Comparison of ENCODE assay signal across 22 cellular contexts in genomic region chr2:147789720-147790119, GRCh38. TPM values are rescaled to one million over a fixed set of nuclear protein-coding genes. Genes with fewer than 3 reads are reported as not detected.
DNase-seq lines count a peak whose midpoint lies in the region; FAIRE-seq and TF ChIP-seq lines count a peak whose summit lies in the region.
"Had no signal": no experiment of that assay in that cellular context is flagged by ENCODE, and none has a peak within 500 bp of the region (broad histone marks: within the 10 kb centered on the region; RNA-seq: fewer than 3 reads in every experiment).

No MANE protein-coding gene starts in this region.

- DNase-seq in H54 (ENCODE audit: insufficient read length, low spot score) (no peak), astrocyte of the spinal cord (ENCODE audit: low read depth, low spot score) (peak; percentile 52), fibroblast of the aortic adventitia (ENCODE audit: low read depth) (peak; percentile 38), mesendoderm (no peak), OCI-LY7 (ENCODE audit: low spot score) (no peak), hepatic stellate cell (ENCODE audit: low spot score) (no peak)
- DNase-seq in stimulated activated CD4-positive, alpha-beta T cell treated with anti-CD3 and anti-CD28 coated beads, Interleukin-2, amount 100 ng/mL, for 48 hours: no peak
- DNase-seq: activated CD4-positive, alpha-beta T cell treated with anti-CD3 and anti-CD28 coated beads for 48 hours; activated CD8-positive, alpha-beta memory T cell treated with anti-CD3 and anti-CD28 coated beads, Interleukin-2, amount 50 U/mL, for 4 hours; activated effector memory CD4-positive, alpha-beta T cell treated with anti-CD3 and anti-CD28 coated beads, Interleukin-2, amount 50 U/mL, for 16 hours; amygdala; DMS53; left lung; mucosa of descending colon; NCI-H1930; NCI-H446 treated with DMSO at 0.1 percent for 48 hours; NK-92 treated with Interleukin-12 subunit alpha and Interleukin-12 subunit beta, amount 100 ng/mL, for 24 hours; RPMI8226; stimulated activated CD4-positive, alpha-beta T cell treated with anti-CD3 and anti-CD28 coated beads, Interleukin-12 subunit alpha, Interleukin-12 subunit beta, amount 100 ng/mL, for 4 hours; uterus had no signal

- H4K5ac ChIP-seq in mesendoderm (ENCODE audit: low read length): no peak overlapping the region

- H4K8ac ChIP-seq in mesendoderm (ENCODE audit: low read depth, low read length): no peak overlapping the region

- no peak overlapping the region for H3K23ac ChIP-seq in mesendoderm (ENCODE audit: low read length)

- 100% methylated on average over 2 of the region's 3 CpGs for WGBS in mesendoderm (ENCODE audit: extremely low coverage, insufficient coverage, low lambda C conversion rate)

- H3K79me2 ChIP-seq in ACC112 (ENCODE audit: control insufficient read depth, insufficient read depth, low read length, unreplicated experiment) (no peaks in the 10 kb centered on the region), mesendoderm (ENCODE audit: control insufficient read depth, insufficient read depth, low read length) (no peaks in the 10 kb centered on the region), OCI-LY7 (ENCODE audit: insufficient read depth, low read depth, low read length) (no peaks in the 10 kb centered on the region)

- peak; percentile 84 for FAIRE-seq in H54 (lab: Jason Lieb, UNC)
- FAIRE-seq: A204.1 had no signal

- H3K27me3 ChIP-seq in ACC112 (ENCODE audit: insufficient read depth, low read length) (no peaks in the 10 kb centered on the region), mesendoderm (ENCODE audit: insufficient read depth, low read length, poor library complexity) (no peaks in the 10 kb centered on the region)
- H3K27me3 ChIP-seq: uterus had no signal

- no peak overlapping the region for H3K9ac ChIP-seq in mesendoderm (ENCODE audit: low read length)

- TF ChIP-seq CTCF in astrocyte of the spinal cord (IDR thresholded peaks at IDR 0.05; ENCODE audit: low read depth, low read length) (no peak), fibroblast of the aortic adventitia (IDR thresholded peaks at IDR 0.05; ENCODE audit: insufficient read depth, low read length) (no peak), OCI-LY7 (conservative IDR thresholded peaks at IDR 0.05; ENCODE audit: low read length) (no peak)

- in situ Hi-C loops in astrocyte of the spinal cord (cut with HindIII; ENCODE audit: low sequenced_read_pairs): no loop called here

- H2BK120ac ChIP-seq in mesendoderm (ENCODE audit: low read depth, low read length): no peak overlapping the region

- H2BK5ac ChIP-seq in mesendoderm (ENCODE audit: low read length): no peak overlapping the region

- H3K4ac ChIP-seq in mesendoderm (ENCODE audit: low read depth, low read length): no peak overlapping the region

- CTCF ChIA-PET in OCI-LY7 (lab: Charles Lee; ENCODE audit: unreplicated experiment): no interaction called here

- H3K36me3 ChIP-seq in ACC112 (ENCODE audit: insufficient read depth, low read length): no peaks in the 10 kb centered on the region
- H3K36me3 ChIP-seq in mesendoderm (ENCODE audit: control insufficient read depth, insufficient read depth, low read length): no peaks in the 10 kb centered on the region
- no peaks in the 10 kb centered on the region for H3K36me3 ChIP-seq in OCI-LY7 (ENCODE audit: insufficient read depth, low read length)
- H3K36me3 ChIP-seq: left lung, uterus had no signal

- H4K20me1 ChIP-seq in OCI-LY7 (ENCODE audit: insufficient read depth, low read length): no peaks in the 10 kb centered on the region

- BruUV-seq in OCI-LY7 (replicated peaks; lab: Mats Ljungman, UMichigan): no TSS peak

- TF ChIP-seq POLR2A in H54 (IDR thresholded peaks at IDR 0.05; ENCODE audit: low read depth, low read length): no peak

- peak overlapping the region; percentile 64 for H3K4me3 ChIP-seq in ACC112 (ENCODE audit: low read depth, low read length)
- no peak overlapping the region for H3K4me3 ChIP-seq in astrocyte of the spinal cord (ENCODE audit: low read depth, low read length)
- H3K4me3 ChIP-seq in fibroblast of the aortic adventitia (ENCODE audit: low read depth, low read length): no peak overlapping the region
- no peak overlapping the region for H3K4me3 ChIP-seq in mesendoderm (ENCODE audit: low read length)
- H3K4me3 ChIP-seq in OCI-LY7 (ENCODE audit: low read depth, low read length, poor library complexity, severe bottlenecking): no peak overlapping the region
- H3K4me3 ChIP-seq: left lung, mucosa of descending colon, uterus had no signal

- no peak overlapping the region for H2AK5ac ChIP-seq in mesendoderm (ENCODE audit: low read length)

- no peaks in the 10 kb centered on the region for H3K9me2 ChIP-seq in OCI-LY7 (ENCODE audit: insufficient read depth, low read length)

- no peaks in the 10 kb centered on the region for H3K9me3 ChIP-seq in OCI-LY7 (ENCODE audit: low read length)
- H3K9me3 ChIP-seq: left lung, mucosa of descending colon, uterus had no signal

- no peak overlapping the region for H3K4me2 ChIP-seq in mesendoderm (ENCODE audit: low read length)
- H3K4me2 ChIP-seq in OCI-LY7 (ENCODE audit: low read length): no peak overlapping the region

- no peaks in the 10 kb centered on the region for H3K79me1 ChIP-seq in mesendoderm (ENCODE audit: low read length)

- H3K56ac ChIP-seq in mesendoderm (ENCODE audit: low read length): no peak overlapping the region

- peak overlapping the region; percentile 2 for H2AFZ ChIP-seq in ACC112 (ENCODE audit: low read length, unreplicated experiment)
- H2AFZ ChIP-seq in OCI-LY7 (ENCODE audit: low read length): no peak overlapping the region

- H2BK15ac ChIP-seq in mesendoderm (replicated peaks; ENCODE audit: low read depth): no peak overlapping the region

- H3K27ac ChIP-seq in ACC112 (ENCODE audit: low read depth, low read length): no peak overlapping the region
- H3K27ac ChIP-seq in mesendoderm (ENCODE audit: low read depth, low read length): no peak overlapping the region
- no peak overlapping the region for H3K27ac ChIP-seq in OCI-LY7 (ENCODE audit: low read depth, low read length, poor library complexity, severe bottlenecking)
- H3K27ac ChIP-seq: left lung, uterus had no signal

- H3K4me1 ChIP-seq in ACC112 (ENCODE audit: control insufficient read depth, insufficient read depth, low read length, unreplicated experiment) (peaks cover 6% of the 10 kb centered on the region), mesendoderm (ENCODE audit: control insufficient read depth, low read depth, low read length) (no peaks in the 10 kb centered on the region), OCI-LY7 (ENCODE audit: insufficient read depth, low read length, poor library complexity, severe bottlenecking) (no peaks in the 10 kb centered on the region)
- H3K4me1 ChIP-seq: left lung, uterus had no signal

- POLR2A ChIA-PET in OCI-LY7 (lab: Charles Lee): no interaction called here

- intact Hi-C loops in OCI-LY7 (cut with micrococcal nuclease; ENCODE audit: unreplicated experiment): no loop called here

- H3K18ac ChIP-seq in mesendoderm (ENCODE audit: low read length): no peak overlapping the region

RNA-seq across cellular contexts. Expression of gene ACVR2A, which starts 55.1 kb away (rescaled TPM):
- 42.9 and 54.0 TPM in 2 replicates for total RNA-seq in fibroblast of the aortic adventitia (ENCODE audit: low replicate concordance)
- polyA plus RNA-seq in mesendoderm (2013, experiment 1 of 2): 6.6 TPM
- polyA plus RNA-seq in mesendoderm (2013, experiment 2 of 2): 6.7 TPM
- total RNA-seq in OCI-LY7 (2014; rRNA removed; shearing (Covaris generic)): 1.5 and 4.0 TPM in 2 replicates
- total RNA-seq in OCI-LY7 (2022): 2.1 and 2.5 TPM in 2 replicates

Comparison
In these comparisons a context has a peak if more than half of its experiments do, and no peak if none do; other contexts are left out.
1. DNase-seq: peak in astrocyte of the spinal cord (single experiment) and fibroblast of the aortic adventitia (single experiment); none in H54 (single experiment), stimulated activated CD4-positive, alpha-beta T cell treated with anti-CD3 and anti-CD28 coated beads, Interleukin-2, amount 100 ng/mL, for 48 hours (0 of 2), mesendoderm (single experiment), OCI-LY7 (single experiment) and hepatic stellate cell (single experiment).